In the genomic region with DNA sequence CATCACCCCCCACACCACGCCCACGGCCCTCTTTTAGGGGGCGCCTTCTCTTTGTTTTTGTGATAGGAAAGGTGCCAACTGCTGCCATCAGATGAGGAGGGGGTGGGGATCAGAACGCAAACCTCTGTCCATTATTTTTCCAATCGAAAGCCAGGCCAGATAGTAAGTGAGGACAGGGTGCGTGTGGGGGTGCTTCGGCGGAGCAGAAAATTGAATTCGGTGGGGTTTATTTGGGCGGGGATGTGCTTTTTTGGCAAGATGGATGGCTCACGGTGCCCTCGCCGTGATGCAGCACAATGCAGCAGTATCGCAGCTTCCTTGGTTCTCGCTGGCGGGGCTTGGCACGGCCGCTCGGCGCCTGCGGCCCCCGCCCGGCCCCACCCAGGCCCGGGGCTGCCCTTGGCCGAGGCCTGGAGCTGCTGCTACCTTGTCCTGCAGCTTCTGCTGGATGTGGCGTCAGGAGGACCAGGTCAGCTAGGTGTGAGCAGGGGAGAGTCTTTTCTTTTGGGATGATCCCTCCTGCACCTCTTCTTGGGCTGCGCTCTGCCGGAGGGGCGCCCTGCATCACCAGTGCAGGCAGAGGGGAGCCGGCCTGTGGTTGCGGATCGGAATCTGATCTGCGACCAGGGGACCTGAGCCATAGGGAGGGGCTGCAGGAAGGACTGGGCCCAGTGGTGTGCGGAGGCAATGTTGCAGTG, we compare ENCODE assay signal across 8 cellular contexts. TPM values are rescaled to one million over a fixed set of nuclear protein-coding genes. Genes with fewer than 3 reads are reported as not detected.
DNase-seq lines count a peak whose midpoint lies in the region; ATAC-seq and TF ChIP-seq lines count a peak whose summit lies in the region.

No MANE protein-coding gene starts in this region.

- H2AFZ ChIP-seq in H9 (ENCODE audit: low read length) (no peak overlapping the region), PC-9 (peak overlapping the region; percentile 76)

- POLR2A ChIA-PET in PC-9 (lab: Charles Lee; ENCODE audit: unreplicated experiment): interaction anchor here (0.5 to 1.1 kb wide), 5 partner anchors 67 to 585 kb away, joined by 4 to 19 read pairs (median 6); no protein-coding TSS in a partner anchor

- no peaks in the 10 kb centered on the region for H4K20me1 ChIP-seq in H9 (ENCODE audit: control insufficient read depth, insufficient read depth, insufficient read length)
- H4K20me1 ChIP-seq in PC-9 (ENCODE audit: insufficient read depth): no peaks in the 10 kb centered on the region

- CTCF ChIA-PET in PC-9 (lab: Charles Lee): interaction anchor here (0.6 to 1.0 kb wide), 3 partner anchors 41 to 142 kb away, joined by 3 to 7 read pairs (median 5); no protein-coding TSS in a partner anchor

- no peak overlapping the region for H2BK5ac ChIP-seq in H9 (ENCODE audit: insufficient read length, low read length)

- H3K9me3 ChIP-seq in H9 (ENCODE audit: control insufficient read depth, low read depth, low read length): no peaks in the 10 kb centered on the region
- H3K9me3 ChIP-seq in PC-9 (ENCODE audit: insufficient read depth, low read depth): no peaks in the 10 kb centered on the region

- no peaks in the 10 kb centered on the region for H3K9me2 ChIP-seq in PC-9 (ENCODE audit: insufficient read depth)

- WGBS in H9 (ENCODE audit: extremely low coverage, insufficient read length, low lambda C conversion rate): no CpG with 5 or more reads among the region's 34 CpGs

- peaks cover 16% of the 10 kb centered on the region for H3F3A ChIP-seq in PC-9 (ENCODE audit: insufficient read depth, low read depth)

- no peak overlapping the region for H3T11ph ChIP-seq in H9 (ENCODE audit: low read length)

- peak overlapping the region in 2 of 3 experiments; percentile 17 to 82; a peak in 4 of 7 replicates for H3K27ac Mint-ChIP-seq in H9
- no peak overlapping the region for H3K27ac Mint-ChIP-seq in stimulated activated naive CD8-positive, alpha-beta T cell treated with anti-CD3 and anti-CD28 coated beads, Interleukin-15, amount 100 ng/mL, for 72 hours

- no peaks in the 10 kb centered on the region for H3K36me3 ChIP-seq in PC-9 (ENCODE audit: low read depth)
- no peaks in the 10 kb centered on the region for H3K36me3 ChIP-seq in kidney epithelial cell (ENCODE audit: control insufficient read depth, insufficient read depth, low read length)

- H2BK20ac ChIP-seq in H9 (ENCODE audit: low read depth, low read length, poor library complexity, severe bottlenecking): no peak overlapping the region

- no peak overlapping the region for H3K14ac ChIP-seq in H9 (ENCODE audit: insufficient read depth, low read length)

- BruUV-seq in PC-9 (replicated peaks; lab: Mats Ljungman, UMichigan): TSS peak; percentile 31

- H3K27me3 ChIP-seq in H9 (ENCODE audit: insufficient read depth, low read length) (no peaks in the 10 kb centered on the region), PC-9 (ENCODE audit: insufficient read depth, low read depth) (no peaks in the 10 kb centered on the region; the same call in 1 of the 2 replicates), kidney epithelial cell (ENCODE audit: control insufficient read depth, insufficient read depth, low read length) (no peaks in the 10 kb centered on the region)

- DNase-seq in AG09309 (ENCODE audit: low read depth) (no peak), H9 (peak; percentile 72), PC-9 (peak in 1 of 2 experiments; percentile 76), cardiac fibroblast (ENCODE audit: low read depth in 2 of 2) (no peak), kidney epithelial cell (ENCODE audit: low read depth) (no peak)
- DNase-seq in stimulated activated naive CD8-positive, alpha-beta T cell treated with anti-CD3 and anti-CD28 coated beads, Interleukin-15, amount 100 ng/mL, for 72 hours: peak; percentile 21 to 27

- H2BK12ac ChIP-seq in H9 (ENCODE audit: insufficient read length, low read depth, low read length): no peak overlapping the region

- no peak overlapping the region for H4K8ac ChIP-seq in H9 (replicated peaks; ENCODE audit: insufficient read length, low read depth, low read length)

- H3K4me1 ChIP-seq in H9 (ENCODE audit: insufficient read depth, low read length): no peaks in the 10 kb centered on the region
- peaks cover 28% of the 10 kb centered on the region for H3K4me1 ChIP-seq in PC-9 (replicated peaks; ENCODE audit: insufficient read depth)

- peak overlapping the region; percentile 87 for H3K4me3 ChIP-seq in AG09309 (ENCODE audit: control insufficient read depth, low read depth, low read length)
- H3K4me3 ChIP-seq in PC-9: peak overlapping the region; percentile 68
- H3K4me3 ChIP-seq in cardiac fibroblast (replicated peaks in 1 of 2; ENCODE audit: low read depth in 2 of 2, low read length in 2 of 2): peak overlapping the region; percentile 79 to 82
- H3K4me3 ChIP-seq in kidney epithelial cell (ENCODE audit: low read depth, low read length): peak overlapping the region; percentile 81

- no peak overlapping the region for H3K18ac ChIP-seq in H9 (ENCODE audit: insufficient read length, low read depth, low read length)

- no peak overlapping the region for H3K56ac ChIP-seq in H9 (ENCODE audit: insufficient read length, low read depth, low read length)

- peak overlapping the region; percentile 83 for H3K4me2 ChIP-seq in H9 (ENCODE audit: insufficient read depth, insufficient read length, low read length)
- H3K4me2 ChIP-seq in PC-9: peak overlapping the region; percentile 97

- ATAC-seq in stimulated activated naive CD8-positive, alpha-beta T cell treated with anti-CD3 and anti-CD28 coated beads, Interleukin-15, amount 100 ng/mL, for 72 hours: peak; percentile 65
- ATAC-seq in GM19324 (IDR thresholded peaks at IDR 0.05; ENCODE audit: low FRiP score, unreplicated experiment) (no peak), GM18870 (IDR thresholded peaks at IDR 0.05; ENCODE audit: unreplicated experiment) (no peak)

- H3K4ac ChIP-seq in H9 (ENCODE audit: low read depth, low read length): no peak overlapping the region

- H3K23ac ChIP-seq in H9 (ENCODE audit: insufficient read length, low read depth, low read length): no peak overlapping the region

- H3K36me3 Mint-ChIP-seq in H9 (ENCODE audit: insufficient read depth in 1 of 3, low read depth in 3 of 3): no peaks in the 10 kb centered on the region; a peak in 1 of 7 replicates

- H3K79me2 ChIP-seq in H9 (ENCODE audit: insufficient read depth, low read length): no peaks in the 10 kb centered on the region; the same call in 1 of the 2 replicates
- no peaks in the 10 kb centered on the region for H3K79me2 ChIP-seq in PC-9 (ENCODE audit: low read depth)

- H3K4me1 Mint-ChIP-seq in H9: peaks cover 6 to 21% of the 10 kb centered on the region in 2 experiments
- peaks cover 21% of the 10 kb centered on the region for H3K4me1 Mint-ChIP-seq in stimulated activated naive CD8-positive, alpha-beta T cell treated with anti-CD3 and anti-CD28 coated beads, Interleukin-15, amount 100 ng/mL, for 72 hours

- H3K79me1 ChIP-seq in H9 (ENCODE audit: insufficient read depth, low read depth, low read length, poor library complexity, severe bottlenecking): no peaks in the 10 kb centered on the region

- H2AK5ac ChIP-seq in H9 (ENCODE audit: insufficient read length, low read length): no peak overlapping the region

- H3K27ac ChIP-seq in H9 (ENCODE audit: insufficient read length, low read depth, low read length): no peak overlapping the region
- no peak overlapping the region for H3K27ac ChIP-seq in PC-9

- intact Hi-C loops in PC-9 (cut with micrococcal nuclease; ENCODE audit: unreplicated experiment): loop anchor here (1.0 to 10.0 kb wide), 6 partner anchors 40 to 343 kb away; partner anchors contain the start of gene ACYP2

- no peak overlapping the region for H4K5ac ChIP-seq in H9 (ENCODE audit: insufficient read length, low read depth, low read length)

- H2BK120ac ChIP-seq in H9 (ENCODE audit: low read depth, low read length, poor library complexity, severe bottlenecking): no peak overlapping the region

- H3K23me2 ChIP-seq in H9 (ENCODE audit: insufficient read length, low read depth, low read length, poor library complexity, severe bottlenecking): peaks cover 21% of the 10 kb centered on the region

- TF ChIP-seq CTCF in AG09309 (IDR thresholded peaks at IDR 0.05; ENCODE audit: control insufficient read depth, insufficient read depth, low read depth, low read length, missing control alignments) (no peak), H9 (conservative IDR thresholded peaks at IDR 0.05) (no peak), PC-9 (conservative IDR thresholded peaks at IDR 0.05) (no peak), cardiac fibroblast (IDR thresholded peaks at IDR 0.05; ENCODE audit: low read depth, low read length) (no peak), kidney epithelial cell (IDR thresholded peaks at IDR 0.05; ENCODE audit: insufficient read depth, low read length, poor library complexity, severe bottlenecking) (no peak)

- no peak overlapping the region for H2BK15ac ChIP-seq in H9 (ENCODE audit: low read depth, low read length)

- H3K9me3 Mint-ChIP-seq in H9: no peaks in the 10 kb centered on the region; a peak in 1 of 5 replicates
- no peaks in the 10 kb centered on the region for H3K9me3 Mint-ChIP-seq in stimulated activated naive CD8-positive, alpha-beta T cell treated with anti-CD3 and anti-CD28 coated beads, Interleukin-15, amount 100 ng/mL, for 72 hours

- peak overlapping the region; percentile 23 for H3K9ac ChIP-seq in H9 (ENCODE audit: extremely low read depth, insufficient read length, low read length)

- H4K91ac ChIP-seq in H9 (ENCODE audit: insufficient read length, low read depth, low read length): no peak overlapping the region

- peaks cover 36% of the 10 kb centered on the region for H3K27me3 Mint-ChIP-seq in H9 (ENCODE audit: low read depth)
- peaks cover 77% of the 10 kb centered on the region for H3K27me3 Mint-ChIP-seq in stimulated activated naive CD8-positive, alpha-beta T cell treated with anti-CD3 and anti-CD28 coated beads, Interleukin-15, amount 100 ng/mL, for 72 hours

- H3K4me3 Mint-ChIP-seq in H9: peak overlapping the region; percentile 84 to 94
- peak overlapping the region; percentile 82 to 96 for H3K4me3 Mint-ChIP-seq in stimulated activated naive CD8-positive, alpha-beta T cell treated with anti-CD3 and anti-CD28 coated beads, Interleukin-15, amount 100 ng/mL, for 72 hours

RNA-seq across cellular contexts. Expression of gene SPTBN1, which starts 1.3 kb away (rescaled TPM):
- total RNA-seq in H9 (2021) (160 and 164 TPM in 2 replicates), PC-9 (2021) (234 and 262 TPM in 2 replicates), kidney epithelial cell (492 and 514 TPM in 2 replicates)

Comparison
In these comparisons a context has a peak if more than half of its experiments do, and no peak if none do; other contexts are left out.
1. DNase-seq: peak in H9 (single experiment) and stimulated activated naive CD8-positive, alpha-beta T cell treated with anti-CD3 and anti-CD28 coated beads, Interleukin-15, amount 100 ng/mL, for 72 hours (2 of 2); none in AG09309 (single experiment), cardiac fibroblast (0 of 2) and kidney epithelial cell (single experiment).
2. H3K27ac Mint-ChIP-seq: peak in H9 (2 of 3); none in stimulated activated naive CD8-positive, alpha-beta T cell treated with anti-CD3 and anti-CD28 coated beads, Interleukin-15, amount 100 ng/mL, for 72 hours (0 of 2).
3. Peak in every context shown above with its lines, with median percentiles within 50 percentile points of each other: H3K4me3 ChIP-seq.